Comparison of ENCODE assay signal across 13 cellular contexts in the genomic region with DNA sequence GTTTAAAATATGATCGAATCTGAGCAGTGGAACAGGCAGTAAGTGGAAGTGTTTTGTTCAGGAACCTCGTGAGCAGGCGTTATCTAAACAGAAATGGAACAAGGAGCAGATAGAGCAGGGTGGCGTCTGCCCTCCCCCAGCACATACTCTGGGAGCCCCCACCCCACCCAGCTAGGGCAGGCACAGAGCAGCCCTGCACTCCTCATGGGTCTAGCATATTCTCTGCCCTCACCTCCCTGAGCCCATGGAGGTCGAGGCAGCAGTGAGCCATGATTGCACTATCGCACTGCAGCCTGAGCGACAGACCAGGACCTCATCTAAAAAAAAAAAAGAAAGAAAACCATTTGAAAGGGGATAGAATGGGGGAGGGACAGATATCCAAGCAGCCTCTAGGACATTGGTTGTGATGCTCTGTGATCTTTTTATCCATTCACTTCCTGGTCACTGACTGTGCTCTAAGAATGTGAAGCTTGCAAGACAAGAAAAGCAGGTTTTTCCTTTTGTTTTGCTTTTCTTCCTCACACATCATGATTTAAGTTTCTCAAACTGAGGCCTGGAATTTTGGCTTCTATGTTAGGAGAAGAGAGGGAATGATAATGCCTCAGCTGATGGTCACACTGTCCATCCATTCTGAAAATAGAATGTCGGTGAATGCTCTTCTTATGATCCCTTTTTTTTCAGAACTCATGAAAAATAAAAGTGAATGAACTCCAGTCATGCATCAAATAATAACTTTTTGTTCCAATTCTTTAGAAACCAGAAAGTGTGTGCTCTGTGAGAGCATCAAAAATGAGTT. TPM values are rescaled to one million over a fixed set of nuclear protein-coding genes. Genes with fewer than 3 reads are reported as not detected.
DNase-seq lines count a peak whose midpoint lies in the region; ATAC-seq and TF ChIP-seq lines count a peak whose summit lies in the region.
"Had no signal": no experiment of that assay in that cellular context is flagged by ENCODE, and none has a peak within 500 bp of the region (broad histone marks: within the 10 kb centered on the region; RNA-seq: fewer than 3 reads in every experiment).

No MANE protein-coding gene starts in this region.

- H4K20me1 ChIP-seq in GM23338 (replicated peaks; ENCODE audit: insufficient read depth), result no peaks in the 10 kb centered on the region

- no peak overlapping the region for H3K9ac ChIP-seq in trophoblast cell (ENCODE audit: low read length)

- H4K12ac ChIP-seq in trophoblast cell (ENCODE audit: low read depth, low read length), result peak overlapping the region; percentile 5

- peak overlapping the region; percentile 44 for H4K8ac ChIP-seq in trophoblast cell (ENCODE audit: low read depth, low read length)

- peak overlapping the region; percentile 10 for H2BK5ac ChIP-seq in trophoblast cell (ENCODE audit: low read depth, low read length, poor library complexity)

- H3K27me3 Mint-ChIP-seq in GM23338 (ENCODE audit: insufficient read depth, low read depth, poor library complexity), result peaks cover 32% of the 10 kb centered on the region
- peaks cover 41% of the 10 kb centered on the region for H3K27me3 Mint-ChIP-seq in activated CD4-positive, alpha-beta T cell treated with anti-CD3 and anti-CD28 coated beads for 36 hours

- H4K91ac ChIP-seq in trophoblast cell (ENCODE audit: low read depth, low read length), result peak overlapping the region; percentile 62

- 0 out of 2 replicates have a peak, but pooled peaks cover 3% of the 10 kb centered on the region for H3K79me2 ChIP-seq in GM23338 (replicated peaks; ENCODE audit: insufficient read depth)
- H3K79me2 ChIP-seq in trophoblast cell (ENCODE audit: control insufficient read depth, insufficient read depth, low read length, poor library complexity), result no peaks in the 10 kb centered on the region

- H3K9me3 ChIP-seq in RWPE2 (ENCODE audit: severe bottlenecking) (peaks cover 12% of the 10 kb centered on the region), right atrium auricular region (peaks cover 0 to 15% of the 10 kb centered on the region in 2 donors), trophoblast cell (ENCODE audit: insufficient read depth, low read depth, low read length) (peaks cover 15% of the 10 kb centered on the region), WERI-Rb-1 (ENCODE audit: severe bottlenecking) (peaks cover 14% of the 10 kb centered on the region)

- peak overlapping the region; percentile 11 for H3K4me3 Mint-ChIP-seq in GM23338
- no peak overlapping the region for H3K4me3 Mint-ChIP-seq in activated CD4-positive, alpha-beta T cell treated with anti-CD3 and anti-CD28 coated beads for 36 hours
- H3K4me3 Mint-ChIP-seq: CD4-positive, alpha-beta T cell had no signal

- H3K36me3 Mint-ChIP-seq in GM23338 (ENCODE audit: low read depth), result peaks cover 47% of the 10 kb centered on the region
- H3K36me3 Mint-ChIP-seq in activated CD4-positive, alpha-beta T cell treated with anti-CD3 and anti-CD28 coated beads for 36 hours (ENCODE audit: low read depth), result peaks cover 4% of the 10 kb centered on the region

- H3K27ac ChIP-seq in GM23338 (ENCODE audit: low read depth), result peak overlapping the region; percentile 80
- H3K27ac ChIP-seq in RWPE2 (ENCODE audit: poor library complexity, severe bottlenecking), result peak overlapping the region; percentile 74
- peak overlapping the region; percentile 86 to 92 for H3K27ac ChIP-seq in right atrium auricular region
- H3K27ac ChIP-seq in trophoblast cell (ENCODE audit: low read depth, low read length), result peak overlapping the region; percentile 55
- H3K27ac ChIP-seq in WERI-Rb-1, result no peak overlapping the region

- POLR2A ChIA-PET in activated CD4-positive, alpha-beta T cell treated with anti-CD3 and anti-CD28 coated beads for 36 hours (lab: Charles Lee), result no interaction called here

- peak; percentile 50 for ATAC-seq in GM23338
- no peak for ATAC-seq in RWPE2 (ENCODE audit: low read depth)
- ATAC-seq in HG02885 (IDR thresholded peaks at IDR 0.05; ENCODE audit: poor library complexity, unreplicated experiment), result no peak
- no peak for ATAC-seq in activated CD4-positive, alpha-beta T cell treated with anti-CD3 and anti-CD28 coated beads for 36 hours

- H3K23ac ChIP-seq in trophoblast cell (ENCODE audit: low read length), result no peak overlapping the region

- CTCF ChIA-PET in activated CD4-positive, alpha-beta T cell treated with anti-CD3 and anti-CD28 coated beads for 36 hours (lab: Charles Lee), result no interaction called here

- peaks cover 39% of the 10 kb centered on the region for H3K4me1 Mint-ChIP-seq in GM23338
- no peaks in the 10 kb centered on the region for H3K4me1 Mint-ChIP-seq in activated CD4-positive, alpha-beta T cell treated with anti-CD3 and anti-CD28 coated beads for 36 hours

- no peak overlapping the region for H2AK5ac ChIP-seq in trophoblast cell (ENCODE audit: low read length)

- H3F3A ChIP-seq in GM23338 (replicated peaks; ENCODE audit: low read depth), result no peaks in the 10 kb centered on the region

- H2BK12ac ChIP-seq in trophoblast cell (ENCODE audit: low read length), result peak overlapping the region; percentile 53

- H3K4me1 ChIP-seq in GM23338 (ENCODE audit: insufficient read depth) (peaks cover 38% of the 10 kb centered on the region), RWPE2 (ENCODE audit: insufficient read depth, poor library complexity, severe bottlenecking) (peaks cover 27% of the 10 kb centered on the region), right atrium auricular region (peaks cover 0 to 41% of the 10 kb centered on the region in 2 donors), trophoblast cell (ENCODE audit: control insufficient read depth in 1 of 2, insufficient read depth in 2 of 2, low read length in 2 of 2) (peaks cover 13 to 24% of the 10 kb centered on the region in 2 experiments)

- H3K27ac Mint-ChIP-seq in GM23338, result peak overlapping the region; percentile 77
- H3K27ac Mint-ChIP-seq in activated CD4-positive, alpha-beta T cell treated with anti-CD3 and anti-CD28 coated beads for 36 hours, result no peak overlapping the region
- H3K27ac Mint-ChIP-seq: CD4-positive, alpha-beta T cell had no signal

- H2BK120ac ChIP-seq in trophoblast cell (ENCODE audit: insufficient read depth, low read length, poor library complexity), result peak overlapping the region; percentile 43

- H3K36me3 ChIP-seq in GM23338 (ENCODE audit: insufficient read depth), result peaks cover 6% of the 10 kb centered on the region; the same call in 1 of the 2 replicates
- H3K36me3 ChIP-seq in RWPE2 (ENCODE audit: low read depth), result peaks cover 15% of the 10 kb centered on the region
- H3K36me3 ChIP-seq in right atrium auricular region, result peaks cover 12% of the 10 kb centered on the region
- peaks cover 1 to 2% of the 10 kb centered on the region in 2 experiments for H3K36me3 ChIP-seq in trophoblast cell (ENCODE audit: control insufficient read depth in 1 of 2, insufficient read depth in 2 of 2, low read length in 2 of 2)
- H3K36me3 ChIP-seq in WERI-Rb-1, result no peaks in the 10 kb centered on the region

- H2AFZ ChIP-seq in GM23338 (no peak overlapping the region), trophoblast cell (ENCODE audit: insufficient read depth, low read length, poor library complexity) (no peak overlapping the region)

- H3K4ac ChIP-seq in trophoblast cell (ENCODE audit: low read depth, low read length), result no peak overlapping the region

- TF ChIP-seq CTCF in GM23338 (conservative IDR thresholded peaks at IDR 0.05; ENCODE audit: low read depth in 2 of 2) (no peak), RWPE2 (IDR thresholded peaks at IDR 0.05; ENCODE audit: poor library complexity, severe bottlenecking) (no peak), right atrium auricular region (IDR thresholded peaks at IDR 0.05) (no peak), WERI-Rb-1 (IDR thresholded peaks at IDR 0.05; ENCODE audit: low read depth, low read length) (no peak)

- peaks cover 33% of the 10 kb centered on the region for H3K27me3 ChIP-seq in GM23338 (ENCODE audit: insufficient read depth)
- H3K27me3 ChIP-seq in RWPE2 (ENCODE audit: insufficient read depth, poor library complexity, severe bottlenecking), result no peaks in the 10 kb centered on the region
- H3K27me3 ChIP-seq in right atrium auricular region, result no peaks in the 10 kb centered on the region
- H3K27me3 ChIP-seq in trophoblast cell (ENCODE audit: insufficient read depth, low read length), result peaks cover 19% of the 10 kb centered on the region
- peaks cover 98% of the 10 kb centered on the region for H3K27me3 ChIP-seq in WERI-Rb-1 (ENCODE audit: insufficient read depth, low read depth, severe bottlenecking)

- no CpG with 5 or more reads among the region's 8 CpGs for WGBS in trophoblast cell (ENCODE audit: extremely low coverage, insufficient coverage, insufficient read length)

- peaks cover 27% of the 10 kb centered on the region for H3K9me3 Mint-ChIP-seq in GM23338
- H3K9me3 Mint-ChIP-seq in activated CD4-positive, alpha-beta T cell treated with anti-CD3 and anti-CD28 coated beads for 36 hours (ENCODE audit: low read depth), result peaks cover 14% of the 10 kb centered on the region

- peak overlapping the region; percentile 18 for H3K18ac ChIP-seq in trophoblast cell (ENCODE audit: low read length)

- peak; percentile 97 for DNase-seq in GM23338 (ENCODE audit: low spot score)
- no peak for DNase-seq in RWPE2 (ENCODE audit: low spot score)
- DNase-seq in right atrium auricular region (ENCODE audit: low spot score), result no peak
- DNase-seq in trophoblast cell, result peak; percentile 42 to 81
- no peak for DNase-seq in activated CD4-positive, alpha-beta T cell treated with anti-CD3 and anti-CD28 coated beads for 36 hours
- no peak for DNase-seq in effector CD8-positive, alpha-beta T cell (lab: John Stamatoyannopoulos, UW)
- DNase-seq in WERI-Rb-1, result no peak
- DNase-seq: activated CD4-positive, CD25-positive, alpha-beta regulatory T cell; caudate nucleus; CD4-positive, alpha-beta T cell; NCI-H446 had no signal

- H3K4me2 ChIP-seq in GM23338 (peak overlapping the region; percentile 66), trophoblast cell (ENCODE audit: low read length) (peak overlapping the region; percentile 14)

- peaks cover 6% of the 10 kb centered on the region for H3K79me1 ChIP-seq in trophoblast cell (ENCODE audit: low read length)

- H3K4me3 ChIP-seq in GM23338 (peak overlapping the region; percentile 4), RWPE2 (ENCODE audit: severe bottlenecking) (no peak overlapping the region), right atrium auricular region (no peak overlapping the region), trophoblast cell (ENCODE audit: low read depth, low read length) (no peak overlapping the region), WERI-Rb-1 (ENCODE audit: low read depth, low read length) (no peak overlapping the region)

- peak overlapping the region; percentile 28 for H3K14ac ChIP-seq in trophoblast cell (ENCODE audit: low read length)

- no peaks in the 10 kb centered on the region for H3K9me2 ChIP-seq in GM23338 (ENCODE audit: insufficient read depth)

- intact Hi-C loops in activated CD4-positive, alpha-beta T cell treated with anti-CD3 and anti-CD28 coated beads for 36 hours (cut with DNase I, micrococcal nuclease), result no loop called here

TF ChIP-seq in GM23338, 12 proteins besides CTCF, POLR2A, EP300 and RAD21 (continues in another document):
- no peak for TF ChIP-seq EZH2 (IDR thresholded peaks at IDR 0.05; ENCODE audit: low read depth, unreplicated experiment)

RNA-seq across cellular contexts. Expression of a gene that starts 3.2 kb away (rescaled TPM):
- 15.7 and 16.5 TPM in 2 replicates for total RNA-seq in GM23338 (2014; rRNA removed; shearing (Covaris generic))
- 13.6 and 14.7 TPM in 2 replicates for polyA plus RNA-seq in GM23338 (2016; fragmentation: Nextera tagmentation; extraction: Ambion mirVana)
- total RNA-seq in right atrium auricular region, result 100 to 1,000 TPM in 1 of 2 donors, 10 to 100 TPM in 1; 27.1 to 108 TPM
- polyA plus RNA-seq in trophoblast cell (2013), result 3.8 and 4.1 TPM in 2 replicates
- total RNA-seq in activated CD4-positive, alpha-beta T cell treated with anti-CD3 and anti-CD28 coated beads for 36 hours, result 1 to 10 TPM in 1 of 2 experiments, under 1 TPM in 1; 0.82 to 1.2 TPM
- total RNA-seq: skeletal muscle tissue had no signal

Comparison
In these comparisons a context has a peak if more than half of its experiments do, and no peak if none do; other contexts are left out.
1. DNase-seq: peak in GM23338 (single experiment) and trophoblast cell (2 of 2); none in RWPE2 (single experiment), right atrium auricular region (single experiment), activated CD4-positive, alpha-beta T cell treated with anti-CD3 and anti-CD28 coated beads for 36 hours (single experiment), effector CD8-positive, alpha-beta T cell (single experiment) and WERI-Rb-1 (single experiment).